Comparison of ENCODE assay signal across 22 cellular contexts in the genomic region with DNA sequence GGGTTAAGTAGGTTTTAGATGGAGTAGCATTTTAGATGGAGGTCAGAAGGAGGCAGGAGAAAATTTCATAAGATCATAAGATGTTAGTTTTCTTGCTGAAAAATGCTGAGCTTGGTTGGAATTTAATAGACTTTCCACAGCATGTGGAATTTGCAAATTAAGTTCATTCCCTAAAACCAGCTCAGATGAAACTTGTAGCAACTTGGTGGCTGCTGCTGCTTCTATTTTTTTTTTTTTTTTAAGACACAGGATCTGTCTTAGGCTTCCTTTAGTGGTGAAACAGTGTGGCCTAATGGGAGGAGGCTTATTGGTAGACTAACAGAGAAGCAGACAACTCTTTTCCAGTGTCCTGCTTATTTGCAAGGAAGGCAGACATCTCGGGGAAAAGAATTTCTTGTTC.
DNase-seq lines count a peak whose midpoint lies in the region; TF ChIP-seq lines count a peak whose summit lies in the region.
"Had no signal": no experiment of that assay in that cellular context is flagged by ENCODE, and none has a peak within 500 bp of the region (broad histone marks: within the 10 kb centered on the region; RNA-seq: fewer than 3 reads in every experiment).

No MANE protein-coding gene starts in this region.

- peaks cover 45% of the 10 kb centered on the region for H3K4me1 ChIP-seq in cardiac muscle cell (ENCODE audit: low read depth)
- H3K4me1 ChIP-seq in OCI-LY1 (ENCODE audit: insufficient read depth, low read length, severe bottlenecking) = peaks cover 47% of the 10 kb centered on the region

- H3K27ac Mint-ChIP-seq in activated T-helper 1 cell treated with anti-CD3 and anti-CD28 coated beads, Interleukin-12 subunit alpha, Interleukin-12 subunit beta, Interleukin-2, Interleukin-4 antibody, amounts not matched to agents 30 ng/mL and 10 ng/mL and 1 ng/mL, durations not matched to agents 14 hours and 24 hours and 36 hours = no peak overlapping the region
- H3K27ac Mint-ChIP-seq: activated CD4-positive, alpha-beta memory T cell treated with anti-CD3 and anti-CD28 coated beads, Interleukin-2, amount 10 ng/mL, durations not matched to agents 7 days and 5 days; CD4-positive, alpha-beta T cell; T-helper 2 cell treated with Interferon-gamma antibody and Interleukin-4, amounts not matched to agents 5 μg/mL and 100 μg/mL, for 36 hours had no signal

- no peaks in the 10 kb centered on the region for H3K9me2 ChIP-seq in OCI-LY1 (ENCODE audit: low read depth, low read length)

- H3K4me3 Mint-ChIP-seq in activated T-helper 1 cell treated with anti-CD3 and anti-CD28 coated beads, Interleukin-12 subunit alpha, Interleukin-12 subunit beta, Interleukin-2, Interleukin-4 antibody, amounts not matched to agents 30 ng/mL and 10 ng/mL and 1 ng/mL, durations not matched to agents 14 hours and 24 hours and 36 hours = no peak overlapping the region
- H3K4me3 Mint-ChIP-seq: activated CD4-positive, alpha-beta memory T cell treated with anti-CD3 and anti-CD28 coated beads, Interleukin-2, amount 10 ng/mL, durations not matched to agents 7 days and 5 days; CD4-positive, alpha-beta T cell; T-helper 2 cell treated with Interferon-gamma antibody and Interleukin-4, amounts not matched to agents 5 μg/mL and 100 μg/mL, for 36 hours had no signal

- H3K4me2 ChIP-seq in OCI-LY1 (ENCODE audit: low read length) = peak overlapping the region; percentile 16; the same call in 1 of the 2 replicates

- H3K9ac ChIP-seq in OCI-LY1 (ENCODE audit: low read length) = peak overlapping the region; percentile 26; the same call in 1 of the 2 replicates

- no peak overlapping the region for H3K4me3 ChIP-seq in cardiac muscle cell
- no peak overlapping the region for H3K4me3 ChIP-seq in OCI-LY1 (ENCODE audit: low read depth, low read length, poor library complexity, severe bottlenecking)
- H3K4me3 ChIP-seq in fibroblast of the aortic adventitia (ENCODE audit: low read depth, low read length) = no peak overlapping the region
- H3K4me3 ChIP-seq in skin epidermis = no peak overlapping the region
- H3K4me3 ChIP-seq: esophagus muscularis mucosa had no signal

- H3K4me1 Mint-ChIP-seq in activated T-helper 1 cell treated with anti-CD3 and anti-CD28 coated beads, Interleukin-12 subunit alpha, Interleukin-12 subunit beta, Interleukin-2, Interleukin-4 antibody, amounts not matched to agents 30 ng/mL and 10 ng/mL and 1 ng/mL, durations not matched to agents 14 hours and 24 hours and 36 hours (ENCODE audit: low read depth) = peaks cover 32% of the 10 kb centered on the region

- no peak overlapping the region for H2AFZ ChIP-seq in OCI-LY1 (ENCODE audit: low read length)

- H3K9me3 ChIP-seq in cardiac muscle cell (ENCODE audit: low read depth) (no peaks in the 10 kb centered on the region), OCI-LY1 (ENCODE audit: low read length) (no peaks in the 10 kb centered on the region)
- H3K9me3 ChIP-seq: esophagus muscularis mucosa, neutrophil had no signal

- no peaks in the 10 kb centered on the region for H3F3A ChIP-seq in OCI-LY1 (ENCODE audit: insufficient read depth, low read length)

- TF ChIP-seq CTCF in cardiac muscle cell (IDR thresholded peaks at IDR 0.05; ENCODE audit: low read depth, low read length) (no peak), OCI-LY1 (IDR thresholded peaks at IDR 0.05; ENCODE audit: low read length) (no peak), fibroblast of the aortic adventitia (IDR thresholded peaks at IDR 0.05; ENCODE audit: insufficient read depth, low read length) (no peak)

- peaks cover 2% of the 10 kb centered on the region for H3K36me3 Mint-ChIP-seq in activated T-helper 1 cell treated with anti-CD3 and anti-CD28 coated beads, Interleukin-12 subunit alpha, Interleukin-12 subunit beta, Interleukin-2, Interleukin-4 antibody, amounts not matched to agents 30 ng/mL and 10 ng/mL and 1 ng/mL, durations not matched to agents 14 hours and 24 hours and 36 hours (ENCODE audit: low read depth)

- DNase-seq in cardiac muscle cell (ENCODE audit: low read depth in 1 of 2, low spot score in 1 of 2) (no peak), cardiac septum (ENCODE audit: low spot score) (no peak), fibroblast of the aortic adventitia (ENCODE audit: low read depth) (peak; percentile 42), erythroblast (lab: John Stamatoyannopoulos, UW) (no peak), NCI-H2196 (lab: John Stamatoyannopoulos, UW; ENCODE audit: unreplicated experiment) (no peak)
- no peak for DNase-seq in activated T-helper 1 cell treated with anti-CD3 and anti-CD28 coated beads, Interleukin-12 subunit alpha, Interleukin-12 subunit beta, Interleukin-2, Interleukin-4 antibody, amounts not matched to agents 30 ng/mL and 10 ng/mL and 1 ng/mL, durations not matched to agents 14 hours and 24 hours and 36 hours (ENCODE audit: low spot score)
- DNase-seq: activated CD4-positive, alpha-beta memory T cell treated with anti-CD3 and anti-CD28 coated beads, Interleukin-2, amount 10 ng/mL, durations not matched to agents 7 days and 5 days; activated T-cell treated with anti-CD3 and anti-CD28 coated beads for 4 hours; CD4-positive, alpha-beta T cell; central memory CD4-positive, alpha-beta T cell; effector CD8-positive, alpha-beta T cell; MM.1S; NCI-H2171 treated with DMSO at 0.1 percent for 48 hours; NCI-H748 treated with DMSO at 0.1 percent for 48 hours; SHP77 treated with DMSO at 0.1 percent for 48 hours; stimulated activated CD8-positive, alpha-beta memory T cell treated with anti-CD3 and anti-CD28 coated beads, Interleukin-4, amount 100 ng/mL, for 48 hours; WERI-Rb-1 had no signal

- peak overlapping the region; percentile 78 for H3K27ac ChIP-seq in cardiac muscle cell
- H3K27ac ChIP-seq in OCI-LY1 (ENCODE audit: low read depth, low read length, poor library complexity, severe bottlenecking) = peak overlapping the region; percentile 86
- H3K27ac ChIP-seq in skin epidermis = peak overlapping the region in 16 of 21 experiments; percentile 18 to 88 (median 63)
- H3K27ac ChIP-seq: esophagus muscularis mucosa, neutrophil, WERI-Rb-1 had no signal

- no peaks in the 10 kb centered on the region for H4K20me1 ChIP-seq in OCI-LY1 (ENCODE audit: insufficient read depth, low read length)

- no peaks in the 10 kb centered on the region for H3K79me2 ChIP-seq in OCI-LY1 (ENCODE audit: insufficient read depth, low read length)

- no peaks in the 10 kb centered on the region for H3K36me3 ChIP-seq in cardiac muscle cell
- H3K36me3 ChIP-seq in OCI-LY1 (ENCODE audit: insufficient read depth, low read length) = no peaks in the 10 kb centered on the region
- H3K36me3 ChIP-seq: esophagus muscularis mucosa, neutrophil, WERI-Rb-1 had no signal

- intact Hi-C loops in cardiac septum (cut with DNase I) = no loop called here
- intact Hi-C loops in activated T-helper 1 cell treated with anti-CD3 and anti-CD28 coated beads, Interleukin-12 subunit alpha, Interleukin-12 subunit beta, Interleukin-2, Interleukin-4 antibody, amounts not matched to agents 30 ng/mL and 10 ng/mL and 1 ng/mL, durations not matched to agents 14 hours and 24 hours and 36 hours (cut with micrococcal nuclease) = no loop called here

- no peaks in the 10 kb centered on the region for H3K27me3 Mint-ChIP-seq in activated T-helper 1 cell treated with anti-CD3 and anti-CD28 coated beads, Interleukin-12 subunit alpha, Interleukin-12 subunit beta, Interleukin-2, Interleukin-4 antibody, amounts not matched to agents 30 ng/mL and 10 ng/mL and 1 ng/mL, durations not matched to agents 14 hours and 24 hours and 36 hours (ENCODE audit: insufficient read depth)
- H3K27me3 Mint-ChIP-seq: activated CD4-positive, alpha-beta memory T cell treated with anti-CD3 and anti-CD28 coated beads, Interleukin-2, amount 10 ng/mL, durations not matched to agents 7 days and 5 days; CD4-positive, alpha-beta T cell had no signal

- H3K9me3 Mint-ChIP-seq in activated T-helper 1 cell treated with anti-CD3 and anti-CD28 coated beads, Interleukin-12 subunit alpha, Interleukin-12 subunit beta, Interleukin-2, Interleukin-4 antibody, amounts not matched to agents 30 ng/mL and 10 ng/mL and 1 ng/mL, durations not matched to agents 14 hours and 24 hours and 36 hours = peaks cover 3% of the 10 kb centered on the region
- H3K9me3 Mint-ChIP-seq: CD4-positive, alpha-beta T cell had no signal

- H3K27me3 ChIP-seq in cardiac muscle cell (no peaks in the 10 kb centered on the region), OCI-LY1 (ENCODE audit: insufficient read depth, low read length) (no peaks in the 10 kb centered on the region)
- H3K27me3 ChIP-seq: esophagus muscularis mucosa, neutrophil had no signal

- TF ChIP-seq POLR2A in erythroblast (IDR thresholded peaks at IDR 0.05; ENCODE audit: low read length) = no peak
